20 cellular contexts compared by ENCODE assay signal in the genomic region with DNA sequence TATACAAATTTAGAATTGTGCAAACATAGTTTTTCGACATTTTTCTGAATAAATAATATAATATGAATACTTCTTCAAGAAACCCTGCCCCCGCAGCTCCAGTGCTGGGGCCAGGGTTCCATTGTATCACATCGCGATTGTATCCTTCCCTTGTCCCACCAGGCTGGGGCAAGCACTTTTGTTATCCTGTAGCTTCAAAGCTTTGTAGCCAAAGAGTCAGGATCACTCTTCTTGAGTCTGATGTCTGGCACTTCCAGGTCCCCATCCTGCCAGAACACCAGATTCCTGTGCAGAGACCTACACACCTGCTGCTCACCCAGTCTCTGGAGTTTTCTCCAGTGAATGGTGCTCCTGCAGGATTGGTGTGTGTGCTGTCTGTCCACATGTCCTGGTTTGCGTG.
DNase-seq lines count a peak whose midpoint lies in the region; ATAC-seq and TF ChIP-seq lines count a peak whose summit lies in the region.
"Had no signal": no experiment of that assay in that cellular context is flagged by ENCODE, and none has a peak within 500 bp of the region (broad histone marks: within the 10 kb centered on the region; RNA-seq: fewer than 3 reads in every experiment).

No MANE protein-coding gene starts in this region.

- ATAC-seq in IMR-90 (ENCODE audit: low read depth), result no peak
- ATAC-seq in activated CD8-positive, alpha-beta memory T cell treated with anti-CD3 and anti-CD28 coated beads, Interleukin-2, amount 10 ng/mL, durations not matched to agents 7 days and 5 days, result no peak
- ATAC-seq: CD8-positive, alpha-beta T cell; GM12878 had no signal

- H3K27me3 Mint-ChIP-seq in osteocyte (ENCODE audit: unreplicated experiment), result peaks cover 3% of the 10 kb centered on the region
- H3K27me3 Mint-ChIP-seq in activated CD8-positive, alpha-beta memory T cell treated with anti-CD3 and anti-CD28 coated beads, Interleukin-2, amount 10 ng/mL, durations not matched to agents 7 days and 5 days, result peaks cover 11% of the 10 kb centered on the region

- in situ Hi-C loops in IMR-90 (cut with MboI; ENCODE audit: low sequenced_read_pairs), result no loop called here

- BruUV-seq in IMR-90 (replicated peaks; lab: Mats Ljungman, UMichigan), result no TSS peak

- no peak for TF ChIP-seq RAD21 in IMR-90 (IDR thresholded peaks at IDR 0.05; ENCODE audit: low read length)

- no peak for TF ChIP-seq CTCF in IMR-90 (conservative IDR thresholded peaks at IDR 0.05; ENCODE audit: low read depth, low read length)
- no peak for TF ChIP-seq CTCF in osteocyte (IDR thresholded peaks at IDR 0.05)

- intact Hi-C loops in IMR-90 (cut with micrococcal nuclease), result no loop called here

- no peak overlapping the region for H3K23ac ChIP-seq in IMR-90 (ENCODE audit: low read depth, low read length)

- H3K4me1 ChIP-seq in IMR-90 (ENCODE audit: control insufficient read depth, insufficient read depth, low read length), result no peaks in the 10 kb centered on the region
- H3K4me1 ChIP-seq: BE2C, BLaER1, Caco-2 had no signal

- H3K9me3 ChIP-seq in IMR-90 (ENCODE audit: control insufficient read depth, insufficient read depth, low read length), result no peaks in the 10 kb centered on the region
- H3K9me3 ChIP-seq: BE2C, Caco-2 had no signal

- H3K4me3 ChIP-seq in IMR-90 (ENCODE audit: insufficient read depth, low read depth, low read length), result no peak overlapping the region
- H3K4me3 ChIP-seq: BLaER1, GM12878 had no signal

- no peak for DNase-seq in IMR-90
- peak; percentile 59 for DNase-seq in mesenteric fat pad (ENCODE audit: low spot score)
- DNase-seq in osteocyte (ENCODE audit: extremely low spot score, unreplicated experiment), result peak; percentile 30
- no peak for DNase-seq in NK-92 (lab: John Stamatoyannopoulos, UW; ENCODE audit: unreplicated experiment)
- DNase-seq in occipital lobe (lab: John Stamatoyannopoulos, UW), result no peak
- DNase-seq in activated CD8-positive, alpha-beta memory T cell treated with anti-CD3 and anti-CD28 coated beads, Interleukin-2, amount 10 ng/mL, durations not matched to agents 7 days and 5 days, result no peak
- DNase-seq: 8988T; ACHN; BE2C; C1 segment of cervical spinal cord; Caco-2; Calu3; CD4-positive, alpha-beta T cell; CD8-positive, alpha-beta T cell; DND-41; EL; GDM1 had no signal

- no peak overlapping the region for H2AK5ac ChIP-seq in IMR-90 (ENCODE audit: low read depth, low read length)

- H3K9ac ChIP-seq in IMR-90 (ENCODE audit: low read depth, low read length), result no peak overlapping the region
- H3K9ac ChIP-seq: BLaER1 had no signal

- H3K27ac ChIP-seq in IMR-90 (ENCODE audit: insufficient read depth, low read length), result no peak overlapping the region
- H3K27ac ChIP-seq: BLaER1 had no signal

- no peak for TF ChIP-seq POLR2A in IMR-90 (IDR thresholded peaks at IDR 0.05; ENCODE audit: low read depth, low read length)

- no peak overlapping the region for H3K4ac ChIP-seq in IMR-90 (ENCODE audit: low read depth, low read length)

- no peak overlapping the region for H3K27ac Mint-ChIP-seq in osteocyte (ENCODE audit: unreplicated experiment)
- H3K27ac Mint-ChIP-seq in activated CD8-positive, alpha-beta memory T cell treated with anti-CD3 and anti-CD28 coated beads, Interleukin-2, amount 10 ng/mL, durations not matched to agents 7 days and 5 days, result no peak overlapping the region
- H3K27ac Mint-ChIP-seq: CD14-positive monocyte; CD4-positive, alpha-beta T cell; CD8-positive, alpha-beta T cell had no signal

- no peak overlapping the region for H2BK5ac ChIP-seq in IMR-90 (ENCODE audit: low read depth, low read length, poor library complexity, severe bottlenecking)

- no peak overlapping the region for H3K4me2 ChIP-seq in IMR-90 (ENCODE audit: low read depth, low read length)
- H3K4me2 ChIP-seq: BLaER1 had no signal

- no peaks in the 10 kb centered on the region for H3K79me1 ChIP-seq in IMR-90 (ENCODE audit: low read depth in 1 of 2, low read length in 2 of 2)

- no peaks in the 10 kb centered on the region for H3K36me3 ChIP-seq in IMR-90 (ENCODE audit: control insufficient read depth, insufficient read depth, low read length)
- H3K36me3 ChIP-seq: BE2C, BLaER1 had no signal

- H3K18ac ChIP-seq in IMR-90 (ENCODE audit: low read depth, low read length), result no peak overlapping the region

- CTCF ChIA-PET in IMR-90 (lab: Yijun Ruan, JAX), result no interaction called here
- CTCF ChIA-PET in activated CD8-positive, alpha-beta memory T cell treated with anti-CD3 and anti-CD28 coated beads, Interleukin-2, amount 10 ng/mL, durations not matched to agents 7 days and 5 days (lab: Charles Lee), result no interaction called here

- H4K91ac ChIP-seq in IMR-90 (ENCODE audit: insufficient read depth, low read depth, low read length), result no peak overlapping the region

- H3K27me3 ChIP-seq in IMR-90 (ENCODE audit: control insufficient read depth, insufficient read depth, low read length), result peaks cover 4% of the 10 kb centered on the region; the same call in 1 of the 2 replicates
- H3K27me3 ChIP-seq: BE2C, BLaER1 had no signal

- no peak overlapping the region for H2AK9ac ChIP-seq in IMR-90 (replicated peaks; ENCODE audit: low read depth, low read length, poor library complexity)

- H4K20me1 ChIP-seq in IMR-90 (ENCODE audit: insufficient read depth, low read length), result no peaks in the 10 kb centered on the region
- H4K20me1 ChIP-seq: BLaER1 had no signal

- H3K4me1 Mint-ChIP-seq in osteocyte (ENCODE audit: unreplicated experiment), result no peaks in the 10 kb centered on the region
- H3K4me1 Mint-ChIP-seq in activated CD8-positive, alpha-beta memory T cell treated with anti-CD3 and anti-CD28 coated beads, Interleukin-2, amount 10 ng/mL, durations not matched to agents 7 days and 5 days, result no peaks in the 10 kb centered on the region
- H3K4me1 Mint-ChIP-seq: CD14-positive monocyte had no signal

- no peak overlapping the region for H2BK120ac ChIP-seq in IMR-90 (ENCODE audit: low read depth, low read length)

- peaks cover 23% of the 10 kb centered on the region for H3K9me3 Mint-ChIP-seq in osteocyte (ENCODE audit: unreplicated experiment)
- peaks cover 3% of the 10 kb centered on the region for H3K9me3 Mint-ChIP-seq in activated CD8-positive, alpha-beta memory T cell treated with anti-CD3 and anti-CD28 coated beads, Interleukin-2, amount 10 ng/mL, durations not matched to agents 7 days and 5 days (ENCODE audit: low read depth)
- H3K9me3 Mint-ChIP-seq: CD4-positive, alpha-beta T cell had no signal

- peak overlapping the region; percentile 56 for H2AFZ ChIP-seq in IMR-90 (replicated peaks; ENCODE audit: low read length, poor library complexity)

- POLR2A ChIA-PET in IMR-90 (lab: Charles Lee; ENCODE audit: unreplicated experiment), result no interaction called here

- dilution Hi-C loops in IMR-90 (cut with HindIII; ENCODE audit: low sequenced_read_pairs, unreplicated experiment), result no loop called here

- no peaks in the 10 kb centered on the region for H3K36me3 Mint-ChIP-seq in osteocyte (ENCODE audit: unreplicated experiment)
- H3K36me3 Mint-ChIP-seq in activated CD8-positive, alpha-beta memory T cell treated with anti-CD3 and anti-CD28 coated beads, Interleukin-2, amount 10 ng/mL, durations not matched to agents 7 days and 5 days, result no peaks in the 10 kb centered on the region
- H3K36me3 Mint-ChIP-seq: CD14-positive monocyte; CD8-positive, alpha-beta T cell had no signal

- H3K14ac ChIP-seq in IMR-90 (replicated peaks; ENCODE audit: low read depth, low read length), result no peak overlapping the region

- no peak overlapping the region for H3K4me3 Mint-ChIP-seq in osteocyte (ENCODE audit: unreplicated experiment)
- no peak overlapping the region for H3K4me3 Mint-ChIP-seq in activated CD8-positive, alpha-beta memory T cell treated with anti-CD3 and anti-CD28 coated beads, Interleukin-2, amount 10 ng/mL, durations not matched to agents 7 days and 5 days
- H3K4me3 Mint-ChIP-seq: CD14-positive monocyte; CD4-positive, alpha-beta T cell; CD8-positive, alpha-beta T cell had no signal

- no peaks in the 10 kb centered on the region for H3K9me1 ChIP-seq in IMR-90 (ENCODE audit: insufficient read depth, low read length)

- 95% methylated on average over 3 of the region's 5 CpGs; no CpG with 5 or more reads in 1 of the 2 experiments for whole genome bisulfite sequencing in IMR-90 (ENCODE audit: extremely low coverage in 2 of 2, insufficient read length in 1 of 2), 2 experiments

- no peak overlapping the region for H2BK15ac ChIP-seq in IMR-90 (ENCODE audit: low read depth, low read length)

- H3K56ac ChIP-seq in IMR-90 (ENCODE audit: extremely low read depth, insufficient read depth, low read length), result no peak overlapping the region

- H4K8ac ChIP-seq in IMR-90 (ENCODE audit: low read depth in 2 of 2, low read length in 2 of 2), result no peak overlapping the region

- H2BK20ac ChIP-seq in IMR-90 (ENCODE audit: low read depth, low read length), result no peak overlapping the region

- H4K5ac ChIP-seq in IMR-90 (ENCODE audit: low read depth, low read length), result no peak overlapping the region

TF ChIP-seq in IMR-90, 13 proteins besides CTCF, POLR2A, EP300 and RAD21 (continues in another document):
- no peak for TF ChIP-seq MAFK (IDR thresholded peaks at IDR 0.05; ENCODE audit: low read depth, low read length)
- TF ChIP-seq RCOR1 (IDR thresholded peaks at IDR 0.05; ENCODE audit: insufficient replicate concordance, low read length), result no peak
- no peak for TF ChIP-seq FOS (IDR thresholded peaks at IDR 0.05; ENCODE audit: low read depth, low read length)
- TF ChIP-seq CHD1 (IDR thresholded peaks at IDR 0.05; ENCODE audit: low read depth, low read length), result no peak
- TF ChIP-seq SMC3 (IDR thresholded peaks at IDR 0.05; ENCODE audit: low read depth, low read length), result no peak
- no peak for TF ChIP-seq MXI1 (IDR thresholded peaks at IDR 0.05; ENCODE audit: borderline replicate concordance, low read depth, low read length)
- no peak for TF ChIP-seq BHLHE40 (IDR thresholded peaks at IDR 0.05; ENCODE audit: low read depth, low read length)
- TF ChIP-seq ELK1 (IDR thresholded peaks at IDR 0.05; ENCODE audit: borderline replicate concordance, low read depth, low read length), result no peak
- no peak for TF ChIP-seq RFX5 (IDR thresholded peaks at IDR 0.05; ENCODE audit: low read depth, low read length)
- no peak for TF ChIP-seq NFE2L2 (IDR thresholded peaks at IDR 0.05; ENCODE audit: low read depth, low read length)
- no peak for TF ChIP-seq MAZ (IDR thresholded peaks at IDR 0.05; ENCODE audit: borderline replicate concordance, low read depth, low read length)
- TF ChIP-seq CEBPB (IDR thresholded peaks at IDR 0.05; ENCODE audit: low read depth, low read length), result no peak

Comparison
In these comparisons a context has a peak if more than half of its experiments do, and no peak if none do; other contexts are left out.
1. DNase-seq: peak in mesenteric fat pad (single experiment) and osteocyte (single experiment); none in IMR-90 (single experiment), NK-92 (single experiment), occipital lobe (single experiment) and activated CD8-positive, alpha-beta memory T cell treated with anti-CD3 and anti-CD28 coated beads, Interleukin-2, amount 10 ng/mL, durations not matched to agents 7 days and 5 days (single experiment).